In the genomic region with DNA sequence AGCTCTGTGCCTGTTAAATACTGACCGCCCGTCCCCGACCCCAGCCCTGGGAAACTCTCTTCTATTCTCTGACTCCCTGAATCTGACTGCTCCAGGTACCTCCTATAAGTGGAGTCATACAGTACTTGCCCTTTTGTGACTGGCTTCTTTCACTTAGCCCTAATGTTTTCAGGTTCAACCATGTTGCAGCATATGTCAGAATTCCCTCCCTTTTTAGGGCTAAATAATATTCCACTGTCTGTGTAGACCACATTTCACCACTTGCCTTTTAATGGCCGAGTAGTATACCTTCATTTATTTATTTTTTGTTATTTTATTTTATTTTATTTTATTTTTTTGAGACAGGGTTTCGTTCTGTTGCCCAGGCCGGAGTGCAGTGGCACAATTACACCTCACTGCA, we compare ENCODE assay signal across 24 cellular contexts.
DNase-seq lines count a peak whose midpoint lies in the region; ATAC-seq and TF ChIP-seq lines count a peak whose summit lies in the region.
"Had no signal": no experiment of that assay in that cellular context is flagged by ENCODE, and none has a peak within 500 bp of the region (broad histone marks: within the 10 kb centered on the region; RNA-seq: fewer than 3 reads in every experiment).

No MANE protein-coding gene starts in this region.

- CTCF ChIA-PET in HEK293 (lab: Yijun Ruan, JAX), result interaction anchor here (2.5 kb wide), 1 partner anchor 10 kb away, joined by 25 read pairs; no protein-coding TSS in a partner anchor

- no peak for TF ChIP-seq EP300 in sigmoid colon (IDR thresholded peaks at IDR 0.05)

- WGBS in sigmoid colon, 2 donors, result 85 to 91% methylated on average over 6 of the region's 6 CpGs
- WGBS in heart left ventricle, 4 donors, result 85 to 93% (median 90%) methylated on average over 6 of the region's 6 CpGs

- intact Hi-C loops in sigmoid colon (cut with DNase I), result no loop called here
- intact Hi-C loops in heart left ventricle (cut with DNase I), result loop anchor here in 1 of 10 donors (10.0 kb wide), 1 partner anchor 265 kb away; a partner anchor contains a TSS

- TF ChIP-seq POLR2A in sigmoid colon (IDR thresholded peaks at IDR 0.05), result no peak
- TF ChIP-seq POLR2A in heart left ventricle (IDR thresholded peaks at IDR 0.05), result no peak

- no peaks in the 10 kb centered on the region for H3K36me3 ChIP-seq in HEK293 (ENCODE audit: control insufficient read depth in 2 of 2, insufficient read depth in 1 of 2, low read length in 2 of 2)
- H3K36me3 ChIP-seq in sigmoid colon, result no peaks in the 10 kb centered on the region
- H3K36me3 ChIP-seq in heart left ventricle, result no peaks in the 10 kb centered on the region
- H3K36me3 ChIP-seq: BLaER1 treated with 17β-estradiol and CSF1 and Interleukin-3, amounts not matched to agents 10 nM and 100 nM had no signal

- TF ChIP-seq CTCF in HEK293 (tag by site-specific recombination; IDR thresholded peaks at IDR 0.05), result no peak
- TF ChIP-seq CTCF in sigmoid colon (IDR thresholded peaks at IDR 0.05), result no peak
- no peak for TF ChIP-seq CTCF in heart left ventricle (IDR thresholded peaks at IDR 0.05)

- H3K4me3 ChIP-seq in HEK293 (ENCODE audit: low read depth, low read length) (no peak overlapping the region), sigmoid colon (no peak overlapping the region), heart left ventricle (no peak overlapping the region)
- H3K4me3 ChIP-seq: A549; BLaER1 treated with 17β-estradiol and CSF1 and Interleukin-3, amounts not matched to agents 10 nM and 100 nM; GM12878 had no signal

- peak; percentile 14 for DNase-seq in activated effector memory CD4-positive, alpha-beta T cell treated with anti-CD3 and anti-CD28 coated beads, Interleukin-2, amount 50 U/mL, for 16 hours
- no peak for DNase-seq in activated effector memory CD4-positive, alpha-beta T cell treated with Interleukin-2 at 50 U/mL for 16 hours
- DNase-seq in left lobe of liver (ENCODE audit: low spot score) (peak; percentile 6), sigmoid colon (peak; percentile 1), heart left ventricle (no peak), NCI-H345 treated with DMSO at 0.1 percent for 48 hours (lab: John Stamatoyannopoulos, UW; ENCODE audit: unreplicated experiment) (no peak)
- DNase-seq in activated CD8-positive, alpha-beta memory T cell treated with anti-CD3 and anti-CD28 coated beads for 24 hours, result no peak
- DNase-seq: AML-193; CD4-positive, alpha-beta memory T cell; CD4-positive, CD25-positive, alpha-beta regulatory T cell; CD8-positive, alpha-beta memory T cell; COR-L47; DMS 273 treated with DMSO at 0.1 percent for 48 hours; DMS153; DMS53; DMS79; DND-41; GDM1 had no signal

- ATAC-seq in left lobe of liver (no peak), heart left ventricle (no peak)
- ATAC-seq: A549, GM12878 had no signal

- H3K27ac ChIP-seq in HEK293 (ENCODE audit: extremely low read depth, low read depth, low read length), result no peak overlapping the region
- no peak overlapping the region for H3K27ac ChIP-seq in sigmoid colon
- no peak overlapping the region for H3K27ac ChIP-seq in heart left ventricle
- H3K27ac ChIP-seq: 22Rv1; A549; BLaER1 treated with 17β-estradiol and CSF1 and Interleukin-3, amounts not matched to agents 10 nM and 100 nM; C4-2B had no signal

- POLR2A ChIA-PET in HEK293 (lab: Yijun Ruan, JAX), result no interaction called here

- H3K27me3 ChIP-seq in sigmoid colon (no peaks in the 10 kb centered on the region), heart left ventricle (no peaks in the 10 kb centered on the region)
- H3K27me3 ChIP-seq: BLaER1 treated with 17β-estradiol and CSF1 and Interleukin-3, amounts not matched to agents 10 nM and 100 nM had no signal

- no peaks in the 10 kb centered on the region for H3K4me1 ChIP-seq in HEK293 (ENCODE audit: control insufficient read depth, insufficient read depth, low read length)
- no peaks in the 10 kb centered on the region for H3K4me1 ChIP-seq in sigmoid colon
- H3K4me1 ChIP-seq in heart left ventricle, result no peaks in the 10 kb centered on the region
- H3K4me1 ChIP-seq: A549 had no signal

- H3K9me3 ChIP-seq in HEK293 (ENCODE audit: control insufficient read depth, insufficient read depth, low read depth, low read length), result no peaks in the 10 kb centered on the region
- H3K9me3 ChIP-seq in sigmoid colon, result no peaks in the 10 kb centered on the region
- H3K9me3 ChIP-seq in heart left ventricle, result no peaks in the 10 kb centered on the region
- H3K9me3 ChIP-seq: A549; BLaER1 treated with 17β-estradiol and CSF1 and Interleukin-3, amounts not matched to agents 10 nM and 100 nM had no signal

TF ChIP-seq in HEK293, 187 proteins besides CTCF, POLR2A, EP300 and RAD21:
- TF ChIP-seq ZNF146 (tag by site-specific recombination; IDR thresholded peaks at IDR 0.05), result peak; percentile 81
- TF ChIP-seq ZNF792 (tag by site-specific recombination; IDR thresholded peaks at IDR 0.05), result no peak
- TF ChIP-seq ZNF138 (tag by site-specific recombination; IDR thresholded peaks at IDR 0.05; ENCODE audit: borderline replicate concordance), result no peak
- no peak for TF ChIP-seq ZNF837 (tag by site-specific recombination; IDR thresholded peaks at IDR 0.05)
- TF ChIP-seq ZNF48 (tag by site-specific recombination; IDR thresholded peaks at IDR 0.05), result no peak
- no peak for TF ChIP-seq MYNN (tag by site-specific recombination; IDR thresholded peaks at IDR 0.05; ENCODE audit: borderline replicate concordance)

Comparison
In these comparisons a context has a peak if more than half of its experiments do, and no peak if none do; other contexts are left out.
1. DNase-seq: peak in activated effector memory CD4-positive, alpha-beta T cell treated with anti-CD3 and anti-CD28 coated beads, Interleukin-2, amount 50 U/mL, for 16 hours (single experiment), left lobe of liver (single experiment) and sigmoid colon (single experiment); none in activated effector memory CD4-positive, alpha-beta T cell treated with Interleukin-2 at 50 U/mL for 16 hours (single experiment), heart left ventricle (0 of 5), NCI-H345 treated with DMSO at 0.1 percent for 48 hours (single experiment) and activated CD8-positive, alpha-beta memory T cell treated with anti-CD3 and anti-CD28 coated beads for 24 hours (single experiment).